Comparison of ENCODE assay signal across 8 cellular contexts in genomic region chr5:113293613-113294340, GRCh38.
DNase-seq lines count a peak whose midpoint lies in the region; ATAC-seq and TF ChIP-seq lines count a peak whose summit lies in the region.

No MANE protein-coding gene starts in this region.

- POLR2A ChIA-PET in BJ (lab: Charles Lee): interaction anchor here (0.6 kb wide), 1 partner anchor 121 kb away, joined by 3 read pairs; no protein-coding TSS in a partner anchor

- H3K36me3 ChIP-seq in BJ (ENCODE audit: control insufficient read depth, insufficient read depth, low read length): no peaks in the 10 kb centered on the region

- H3K36me3 Mint-ChIP-seq in activated naive CD8-positive, alpha-beta T cell: no peaks in the 10 kb centered on the region

- H3K4me3 ChIP-seq in BJ (ENCODE audit: low read depth, low read length) (peak overlapping the region; percentile 62), iPS-11a (ENCODE audit: low read depth, low read length) (peak overlapping the region; percentile 78), skin epidermis (peak overlapping the region; percentile 55 to 81 (median 69))

- peak; percentile 32 for ATAC-seq in GM19395 (IDR thresholded peaks at IDR 0.05; ENCODE audit: unreplicated experiment)
- ATAC-seq in HG03460 (IDR thresholded peaks at IDR 0.05; ENCODE audit: unreplicated experiment): peak; percentile 27

- no peaks in the 10 kb centered on the region for H3K9me3 Mint-ChIP-seq in activated naive CD8-positive, alpha-beta T cell (ENCODE audit: low read depth)

- peak overlapping the region; percentile 49 to 94 (median 86) for H3K27ac ChIP-seq in skin epidermis

- no peak for TF ChIP-seq CTCF in BJ (IDR thresholded peaks at IDR 0.05; ENCODE audit: insufficient read depth, low read depth, low read length)

- H3K27me3 Mint-ChIP-seq in activated naive CD8-positive, alpha-beta T cell: peaks cover 24% of the 10 kb centered on the region

- H3K4me3 Mint-ChIP-seq in activated naive CD8-positive, alpha-beta T cell: peak overlapping the region; percentile 95

- H3K4me1 Mint-ChIP-seq in activated naive CD8-positive, alpha-beta T cell (ENCODE audit: low read depth): peaks cover 22% of the 10 kb centered on the region

- CTCF ChIA-PET in BJ (lab: Yijun Ruan, JAX): interaction anchor here (0.6 to 2.1 kb wide), 5 partner anchors 11 to 298 kb away, joined by 3 to 6 read pairs (median 4); no protein-coding TSS in a partner anchor

- DNase-seq in BJ (ENCODE audit: low read depth) (no peak), mesenteric fat pad (ENCODE audit: low spot score) (no peak)
- DNase-seq in activated effector memory CD4-positive, alpha-beta T cell treated with Interleukin-2 at 50 U/mL for 16 hours: no peak

- H3K27ac Mint-ChIP-seq in activated naive CD8-positive, alpha-beta T cell: peak overlapping the region; percentile 61

- no peaks in the 10 kb centered on the region for H3K27me3 ChIP-seq in BJ (ENCODE audit: control insufficient read depth, insufficient read depth, low read length)
